22 cellular contexts compared by ENCODE assay signal in the genomic region with DNA sequence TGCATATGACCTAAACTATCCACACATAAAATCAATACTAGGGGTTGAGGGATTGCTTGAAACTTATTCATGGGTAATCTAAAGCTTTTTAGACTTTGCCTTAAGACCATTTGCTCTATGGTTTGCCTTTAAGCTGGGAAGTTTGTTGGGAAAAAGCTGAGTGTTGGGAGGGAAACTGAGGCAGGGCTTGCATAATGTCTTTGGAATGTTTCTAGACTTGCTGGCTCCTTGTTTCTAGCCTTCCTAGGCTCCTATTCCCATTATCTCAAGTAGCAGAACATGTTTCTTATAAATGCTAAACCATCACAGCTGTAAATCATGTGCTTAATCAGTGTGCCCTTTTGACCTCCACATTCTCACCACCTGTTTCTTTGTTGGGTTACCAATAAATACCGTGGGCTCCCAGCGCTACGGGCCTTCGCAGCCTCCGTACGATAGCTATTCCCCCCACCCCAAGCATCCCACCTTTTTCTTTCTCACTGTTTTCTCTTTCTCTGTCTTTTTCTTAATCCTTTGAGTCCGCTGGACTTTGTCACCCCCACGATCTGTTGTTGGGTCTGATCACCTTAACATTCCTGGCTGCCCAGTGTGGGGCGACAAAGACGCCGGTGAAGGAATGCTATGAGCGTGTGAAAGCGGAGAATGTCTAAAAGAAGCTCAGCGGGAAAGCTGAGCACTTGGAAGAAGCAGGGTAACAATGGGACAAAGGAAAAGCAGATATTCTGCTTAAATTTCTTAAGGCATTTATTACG. TPM values are rescaled to one million over a fixed set of nuclear protein-coding genes. Genes with fewer than 3 reads are reported as not detected.
DNase-seq lines count a peak whose midpoint lies in the region; ATAC-seq and TF ChIP-seq lines count a peak whose summit lies in the region.
"Had no signal": no experiment of that assay in that cellular context is flagged by ENCODE, and none has a peak within 500 bp of the region (broad histone marks: within the 10 kb centered on the region; RNA-seq: fewer than 3 reads in every experiment).

No MANE protein-coding gene starts in this region.

- H3K9me3 ChIP-seq in endodermal cell (ENCODE audit: control insufficient read depth, low read length) (peaks cover 24% of the 10 kb centered on the region), heart right ventricle (peaks cover 0 to 3% (median 0%) of the 10 kb centered on the region in 11 donors)
- H3K9me3 ChIP-seq: BE2C, esophagus muscularis mucosa had no signal

- H3K27ac ChIP-seq in endodermal cell (ENCODE audit: low read depth, low read length) (peak overlapping the region; percentile 91), heart right ventricle (no peak overlapping the region)
- H3K27ac ChIP-seq: esophagus muscularis mucosa had no signal

- H3K4me1 ChIP-seq in endodermal cell (ENCODE audit: control insufficient read depth, insufficient read depth, low read length): peaks cover 6% of the 10 kb centered on the region
- no peaks in the 10 kb centered on the region for H3K4me1 ChIP-seq in heart right ventricle
- H3K4me1 ChIP-seq: BE2C, esophagus muscularis mucosa had no signal

- H3K27me3 ChIP-seq in endodermal cell (ENCODE audit: control insufficient read depth, insufficient read depth, low read length, poor library complexity, severe bottlenecking) (no peaks in the 10 kb centered on the region), heart right ventricle (no peaks in the 10 kb centered on the region)
- H3K27me3 ChIP-seq: BE2C, esophagus muscularis mucosa had no signal

- no peak for TF ChIP-seq CTCF in endodermal cell (conservative IDR thresholded peaks at IDR 0.05)
- TF ChIP-seq CTCF in nephron progenitor cell (IDR thresholded peaks at IDR 0.05): no peak
- no peak for TF ChIP-seq CTCF in heart right ventricle (IDR thresholded peaks at IDR 0.05)

- H3K36me3 Mint-ChIP-seq in endodermal cell (ENCODE audit: low read depth): peaks cover 8% of the 10 kb centered on the region
- no peaks in the 10 kb centered on the region for H3K36me3 Mint-ChIP-seq in nephron progenitor cell (ENCODE audit: low read depth)
- H3K36me3 Mint-ChIP-seq: IgD-negative memory B cell had no signal

- peak overlapping the region; percentile 85 for H3K9ac ChIP-seq in endodermal cell (ENCODE audit: extremely low read depth, low read length, poor library complexity, severe bottlenecking)

- ATAC-seq in heart right ventricle (no peak), GM21619 (IDR thresholded peaks at IDR 0.05; ENCODE audit: unreplicated experiment) (no peak), GM21529 (IDR thresholded peaks at IDR 0.05; ENCODE audit: unreplicated experiment) (no peak)

- H3K27me3 Mint-ChIP-seq in endodermal cell (ENCODE audit: insufficient read depth): no peaks in the 10 kb centered on the region
- H3K27me3 Mint-ChIP-seq in nephron progenitor cell (ENCODE audit: low read depth, poor library complexity): no peaks in the 10 kb centered on the region

- peak; percentile 82 for DNase-seq in ELF-1 (ENCODE audit: low read depth, low spot score)
- peak; percentile 17 for DNase-seq in LHCN-M2 (ENCODE audit: low read depth)
- DNase-seq in endodermal cell: peak; percentile 86
- peak; percentile 8 for DNase-seq in nephron progenitor cell
- DNase-seq in activated CD4-positive, alpha-beta T cell treated with anti-CD3 and anti-CD28 coated beads for 1 hour: no peak
- no peak for DNase-seq in heart right ventricle
- DNase-seq: activated CD4-positive, alpha-beta T cell treated with anti-CD3 and anti-CD28 coated beads, Interleukin-2, amount 10 ng/mL, durations not matched to agents 24 days and 14 days; activated naive CD4-positive, alpha-beta T cell treated with anti-CD3 and anti-CD28 coated beads for 36 hours; BE2C; DMS79; foreskin melanocyte; GOT3; kidney glomerular epithelial cell; NCI-H2081 treated with DMSO at 0.1 percent for 48 hours; NCI-H526; stimulated activated CD4-positive, alpha-beta T cell treated with anti-CD3 and anti-CD28 coated beads, Interleukin-2, amount 100 ng/mL, for 24 hours had no signal

- 40 to 58% methylated on average over 10 to 15 of the region's 15 CpGs for WGBS in endodermal cell (ENCODE audit: insufficient coverage in 1 of 2, insufficient read length in 1 of 2), 2 experiments
- 69 to 71% methylated on average over 15 of the region's 15 CpGs for WGBS in heart right ventricle, 2 donors

- H3K27ac Mint-ChIP-seq in endodermal cell: peak overlapping the region; percentile 97
- H3K27ac Mint-ChIP-seq in nephron progenitor cell: no peak overlapping the region
- H3K27ac Mint-ChIP-seq: activated CD4-positive, alpha-beta T cell treated with anti-CD3 and anti-CD28 coated beads, Interleukin-2, amount 10 ng/mL, durations not matched to agents 24 days and 14 days; activated naive CD4-positive, alpha-beta T cell treated with anti-CD3 and anti-CD28 coated beads for 36 hours; IgD-negative memory B cell had no signal

- peak overlapping the region; percentile 28 for H3K4me3 Mint-ChIP-seq in endodermal cell
- H3K4me3 Mint-ChIP-seq in nephron progenitor cell: no peak overlapping the region
- H3K4me3 Mint-ChIP-seq: activated CD4-positive, alpha-beta T cell treated with anti-CD3 and anti-CD28 coated beads, Interleukin-2, amount 10 ng/mL, durations not matched to agents 24 days and 14 days; activated naive CD4-positive, alpha-beta T cell treated with anti-CD3 and anti-CD28 coated beads for 36 hours; IgD-negative memory B cell had no signal

- H3K36me3 ChIP-seq in endodermal cell (ENCODE audit: control insufficient read depth, insufficient read depth, low read length) (no peaks in the 10 kb centered on the region), heart right ventricle (no peaks in the 10 kb centered on the region)
- H3K36me3 ChIP-seq: BE2C, esophagus muscularis mucosa had no signal

- peaks cover 36% of the 10 kb centered on the region for H3K9me3 Mint-ChIP-seq in endodermal cell
- peaks cover 4% of the 10 kb centered on the region for H3K9me3 Mint-ChIP-seq in nephron progenitor cell

- H3K4me3 ChIP-seq in endodermal cell (ENCODE audit: low read length): peak overlapping the region; percentile 64
- H3K4me3 ChIP-seq in heart right ventricle: no peak overlapping the region
- H3K4me3 ChIP-seq: esophagus muscularis mucosa, lung, smooth muscle cell had no signal

- peaks cover 33% of the 10 kb centered on the region for H3K4me1 Mint-ChIP-seq in endodermal cell
- peaks cover 10% of the 10 kb centered on the region for H3K4me1 Mint-ChIP-seq in nephron progenitor cell
- H3K4me1 Mint-ChIP-seq: activated CD4-positive, alpha-beta T cell treated with anti-CD3 and anti-CD28 coated beads, Interleukin-2, amount 10 ng/mL, durations not matched to agents 24 days and 14 days; IgD-negative memory B cell had no signal

- intact Hi-C loops in heart right ventricle (cut with DNase I): no loop called here

RNA-seq across cellular contexts. Expression of gene CWC22, which starts 49.4 kb away (rescaled TPM):
- total RNA-seq in LHCN-M2 (2014; rRNA removed) (12.2 and 16.8 TPM in 2 replicates), endodermal cell (10 to 100 TPM; 33.4 to 43.5 TPM), heart right ventricle (10 to 100 TPM in 9 of 10 donors, 1 to 10 TPM in 1; 9.8 to 16.0 (median 13.1) TPM)
- 4.2 TPM for polyA plus RNA-seq in LHCN-M2 (2012)
- polyA plus RNA-seq in endodermal cell (2013, experiment 1 of 2): 27.4 TPM
- 28.6 TPM for polyA plus RNA-seq in endodermal cell (2013, experiment 2 of 2)
- 1 to 10 TPM; 5.6 to 7.0 TPM for polyA plus RNA-seq in heart right ventricle

Comparison
In these comparisons a context has a peak if more than half of its experiments do, and no peak if none do; other contexts are left out.
1. DNase-seq: peak in ELF-1 (single experiment), LHCN-M2 (single experiment), endodermal cell (single experiment) and nephron progenitor cell (single experiment); none in activated CD4-positive, alpha-beta T cell treated with anti-CD3 and anti-CD28 coated beads for 1 hour (single experiment) and heart right ventricle (0 of 2).